Comparison of ENCODE assay signal across 9 cellular contexts in the genomic region with DNA sequence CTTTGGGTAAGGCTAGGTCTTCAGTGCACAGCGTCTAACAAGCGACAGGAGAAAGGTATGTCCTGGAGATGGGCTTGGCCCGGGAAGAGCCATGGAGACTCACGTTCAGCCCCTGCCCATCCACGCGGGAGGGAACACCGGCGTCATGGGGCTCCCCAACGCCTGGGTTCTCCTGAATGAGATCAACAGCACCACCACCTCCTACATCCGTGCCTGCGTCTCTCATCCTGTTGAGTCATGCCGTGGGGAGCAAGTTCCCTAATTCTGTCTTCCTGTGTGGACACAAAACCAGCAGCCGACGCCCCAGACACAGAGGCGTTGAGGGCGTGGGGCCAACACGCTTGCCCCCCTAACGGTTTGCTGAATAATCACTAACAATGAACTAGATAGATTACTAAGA. TPM values are rescaled to one million over a fixed set of nuclear protein-coding genes. Genes with fewer than 3 reads are reported as not detected.
DNase-seq lines count a peak whose midpoint lies in the region; ATAC-seq lines count a peak whose summit lies in the region.
"Had no signal": no experiment of that assay in that cellular context is flagged by ENCODE, and none has a peak within 500 bp of the region (broad histone marks: within the 10 kb centered on the region; RNA-seq: fewer than 3 reads in every experiment).

No MANE protein-coding gene starts in this region.

- CTCF ChIA-PET in activated CD4-positive, alpha-beta T cell treated with anti-CD3 and anti-CD28 coated beads for 36 hours (lab: Charles Lee), result no interaction called here
- CTCF ChIA-PET in activated CD4-positive, alpha-beta T cell treated with anti-CD3 and anti-CD28 coated beads, Interleukin-2, amount 10 ng/mL, durations not matched to agents 7 days and 5 days (lab: Charles Lee), result no interaction called here

- H3K9me3 Mint-ChIP-seq in activated CD4-positive, alpha-beta T cell treated with anti-CD3 and anti-CD28 coated beads for 36 hours (ENCODE audit: low read depth), result no peaks in the 10 kb centered on the region
- H3K9me3 Mint-ChIP-seq in activated CD4-positive, alpha-beta T cell treated with anti-CD3 and anti-CD28 coated beads, Interleukin-2, amount 10 ng/mL, durations not matched to agents 7 days and 5 days, result peaks cover 7% of the 10 kb centered on the region

- H3K4me1 Mint-ChIP-seq in activated CD4-positive, alpha-beta T cell treated with anti-CD3 and anti-CD28 coated beads for 36 hours, result peaks cover 14% of the 10 kb centered on the region
- H3K4me1 Mint-ChIP-seq in activated CD4-positive, alpha-beta T cell treated with anti-CD3 and anti-CD28 coated beads, Interleukin-2, amount 10 ng/mL, durations not matched to agents 7 days and 5 days, result peaks cover 9% of the 10 kb centered on the region
- H3K4me1 Mint-ChIP-seq: endodermal cell had no signal

- DNase-seq in activated CD4-positive, alpha-beta T cell treated with anti-CD3 and anti-CD28 coated beads for 36 hours, result peak; percentile 62
- no peak for DNase-seq in activated CD4-positive, alpha-beta T cell treated with anti-CD3 and anti-CD28 coated beads, Interleukin-2, amount 10 ng/mL, durations not matched to agents 7 days and 5 days
- DNase-seq in activated CD8-positive, alpha-beta memory T cell treated with anti-CD3 and anti-CD28 coated beads, Interleukin-2, amount 50 U/mL, for 4 hours, result peak; percentile 18
- DNase-seq in left lobe of liver (ENCODE audit: low spot score), result peak; percentile 62
- DNase-seq in substantia nigra (lab: John Stamatoyannopoulos, UW), result peak in 32 of 49 donors; percentile 1 to 68 (median 14)
- no peak for DNase-seq in COR-L47 (lab: John Stamatoyannopoulos, UW)
- DNase-seq: endodermal cell had no signal

- intact Hi-C loops in activated CD4-positive, alpha-beta T cell treated with anti-CD3 and anti-CD28 coated beads for 36 hours (cut with DNase I, micrococcal nuclease), result no loop called here

- no peak overlapping the region for H3K27ac ChIP-seq in substantia nigra (ENCODE audit: low read depth, low read length, poor library complexity, severe bottlenecking)

- peaks cover 7% of the 10 kb centered on the region for H3K27me3 Mint-ChIP-seq in activated CD4-positive, alpha-beta T cell treated with anti-CD3 and anti-CD28 coated beads for 36 hours
- H3K27me3 Mint-ChIP-seq in activated CD4-positive, alpha-beta T cell treated with anti-CD3 and anti-CD28 coated beads, Interleukin-2, amount 10 ng/mL, durations not matched to agents 7 days and 5 days, result no peaks in the 10 kb centered on the region

- H3K4me3 Mint-ChIP-seq in activated CD4-positive, alpha-beta T cell treated with anti-CD3 and anti-CD28 coated beads for 36 hours, result no peak overlapping the region
- H3K4me3 Mint-ChIP-seq in activated CD4-positive, alpha-beta T cell treated with anti-CD3 and anti-CD28 coated beads, Interleukin-2, amount 10 ng/mL, durations not matched to agents 7 days and 5 days, result no peak overlapping the region
- H3K4me3 Mint-ChIP-seq: endodermal cell had no signal

- H3K36me3 Mint-ChIP-seq in activated CD4-positive, alpha-beta T cell treated with anti-CD3 and anti-CD28 coated beads for 36 hours (ENCODE audit: low read depth), result no peaks in the 10 kb centered on the region
- no peaks in the 10 kb centered on the region for H3K36me3 Mint-ChIP-seq in activated CD4-positive, alpha-beta T cell treated with anti-CD3 and anti-CD28 coated beads, Interleukin-2, amount 10 ng/mL, durations not matched to agents 7 days and 5 days (ENCODE audit: low read depth)

- POLR2A ChIA-PET in activated CD4-positive, alpha-beta T cell treated with anti-CD3 and anti-CD28 coated beads for 36 hours (lab: Charles Lee), result no interaction called here
- POLR2A ChIA-PET in activated CD4-positive, alpha-beta T cell treated with anti-CD3 and anti-CD28 coated beads, Interleukin-2, amount 10 ng/mL, durations not matched to agents 7 days and 5 days (lab: Charles Lee), result no interaction called here

- no peak overlapping the region for H3K27ac Mint-ChIP-seq in activated CD4-positive, alpha-beta T cell treated with anti-CD3 and anti-CD28 coated beads for 36 hours
- H3K27ac Mint-ChIP-seq in activated CD4-positive, alpha-beta T cell treated with anti-CD3 and anti-CD28 coated beads, Interleukin-2, amount 10 ng/mL, durations not matched to agents 7 days and 5 days, result no peak overlapping the region
- H3K27ac Mint-ChIP-seq: endodermal cell had no signal

- peak; percentile 81 for ATAC-seq in activated CD4-positive, alpha-beta T cell treated with anti-CD3 and anti-CD28 coated beads for 36 hours
- ATAC-seq in left lobe of liver, result peak; percentile 59
- ATAC-seq in GM21786 (IDR thresholded peaks at IDR 0.05; ENCODE audit: unreplicated experiment), result no peak
- ATAC-seq in GM19467 (IDR thresholded peaks at IDR 0.05; ENCODE audit: unreplicated experiment), result no peak

RNA-seq across cellular contexts. Expression of gene IL3RA, which starts 20.1 kb away (rescaled TPM):
- under 1 TPM; 0.37 to 0.63 TPM for total RNA-seq in activated CD4-positive, alpha-beta T cell treated with anti-CD3 and anti-CD28 coated beads for 36 hours
- 1 to 10 TPM; 6.4 to 7.1 TPM for total RNA-seq in activated CD4-positive, alpha-beta T cell treated with anti-CD3 and anti-CD28 coated beads, Interleukin-2, amount 10 ng/mL, durations not matched to agents 7 days and 5 days
- 0.40 TPM for total RNA-seq in left lobe of liver
- total RNA-seq: endodermal cell had no signal

RNA-seq across cellular contexts. Expression of gene CSF2RA, which starts 47.9 kb away (rescaled TPM):
- total RNA-seq in activated CD4-positive, alpha-beta T cell treated with anti-CD3 and anti-CD28 coated beads for 36 hours, result under 1 TPM; 0.18 to 0.30 TPM
- under 1 TPM in 1 of 2 experiments, not detected in 1; 0.25 TPM for total RNA-seq in activated CD4-positive, alpha-beta T cell treated with anti-CD3 and anti-CD28 coated beads, Interleukin-2, amount 10 ng/mL, durations not matched to agents 7 days and 5 days
- 1.4 TPM for total RNA-seq in left lobe of liver

Comparison
In these comparisons a context has a peak if more than half of its experiments do, and no peak if none do; other contexts are left out.
1. DNase-seq: peak in activated CD4-positive, alpha-beta T cell treated with anti-CD3 and anti-CD28 coated beads for 36 hours (single experiment), activated CD8-positive, alpha-beta memory T cell treated with anti-CD3 and anti-CD28 coated beads, Interleukin-2, amount 50 U/mL, for 4 hours (single experiment), left lobe of liver (single experiment) and substantia nigra (32 of 49); none in activated CD4-positive, alpha-beta T cell treated with anti-CD3 and anti-CD28 coated beads, Interleukin-2, amount 10 ng/mL, durations not matched to agents 7 days and 5 days (single experiment) and COR-L47 (single experiment).
2. ATAC-seq: peak in activated CD4-positive, alpha-beta T cell treated with anti-CD3 and anti-CD28 coated beads for 36 hours (single experiment) and left lobe of liver (single experiment); none in GM21786 (single experiment) and GM19467 (single experiment).